In the genomic region with DNA sequence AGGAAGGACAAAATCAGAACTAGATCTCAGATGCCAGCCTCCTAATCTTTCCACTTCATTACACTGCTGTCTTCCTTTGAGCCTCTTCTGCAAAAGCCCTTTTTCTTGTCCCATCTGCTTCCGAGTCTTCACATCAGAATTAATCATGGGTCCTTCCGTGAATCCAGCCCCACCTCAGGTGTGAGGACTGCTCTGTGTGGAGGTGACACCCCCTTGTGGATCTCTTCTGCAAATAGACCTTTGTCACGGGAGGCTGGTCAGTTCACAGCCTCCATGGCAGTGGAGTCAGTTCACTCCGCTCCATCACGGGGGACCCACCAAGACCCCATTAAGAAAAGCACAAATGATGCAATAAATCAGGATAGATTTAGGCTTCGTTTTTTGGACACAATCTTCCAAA, we compare ENCODE assay signal across 8 cellular contexts.
DNase-seq lines count a peak whose midpoint lies in the region; ATAC-seq, FAIRE-seq and TF ChIP-seq lines count a peak whose summit lies in the region.

No MANE protein-coding gene starts in this region.

- H3K4me3 ChIP-seq in endothelial cell of umbilical vein (replicated peaks in 1 of 3; ENCODE audit: insufficient read depth in 1 of 3, low read depth in 1 of 3, low read length in 3 of 3) (no peak overlapping the region), pancreas (no peak overlapping the region)

- intact Hi-C loops in endothelial cell of umbilical vein (cut with micrococcal nuclease), result loop anchor here (1.0 kb wide), 1 partner anchor 586 kb away; no protein-coding TSS in a partner anchor
- intact Hi-C loops in pancreas (cut with DNase I), result no loop called here
- intact Hi-C loops in sciatic nerve (cut with DNase I), result no loop called here

- CTCF ChIA-PET in endothelial cell of umbilical vein (lab: Charles Lee), result interaction anchor here (0.6 to 1.8 kb wide), 8 partner anchors 18 to 804 kb away, joined by 3 to 17 read pairs (median 3); no protein-coding TSS in a partner anchor

- H3K79me2 ChIP-seq in endothelial cell of umbilical vein (ENCODE audit: control insufficient read depth, insufficient read depth, low read length), result no peaks in the 10 kb centered on the region

- H3K9me1 ChIP-seq in endothelial cell of umbilical vein (replicated peaks; ENCODE audit: control insufficient read depth, extremely low read depth, insufficient read depth, low read length), result no peaks in the 10 kb centered on the region

- dilution Hi-C loops in endothelial cell of umbilical vein (cut with MboI; ENCODE audit: extremely low pct_ligation_motif_present, low sequenced_read_pairs), result no loop called here

- H3K4me1 ChIP-seq in endothelial cell of umbilical vein (ENCODE audit: control insufficient read depth, extremely low read depth, insufficient read depth, low read length) (no peaks in the 10 kb centered on the region), pancreas (no peaks in the 10 kb centered on the region)

- POLR2A ChIA-PET in endothelial cell of umbilical vein (lab: Charles Lee), result no interaction called here

- no peak overlapping the region for H3K27ac ChIP-seq in endothelial cell of umbilical vein (ENCODE audit: insufficient read depth, low read depth, low read length)
- no peak overlapping the region for H3K27ac ChIP-seq in pancreas

- no peak overlapping the region for H3K9ac ChIP-seq in endothelial cell of umbilical vein (replicated peaks; ENCODE audit: extremely low read depth, insufficient read depth, low read length)

- H3K27me3 ChIP-seq in endothelial cell of umbilical vein (ENCODE audit: control insufficient read depth in 2 of 2, insufficient read depth in 2 of 2, low read length in 2 of 2) (no peaks in the 10 kb centered on the region), pancreas (no peaks in the 10 kb centered on the region)

- TF ChIP-seq CTCF in endothelial cell of umbilical vein (IDR thresholded peaks at IDR 0.05; ENCODE audit: extremely low read depth in 1 of 2, insufficient read depth in 1 of 2, low read depth in 1 of 2, low read length in 2 of 2) (peak in 1 of 2 donors; percentile 28), pancreas (IDR thresholded peaks at IDR 0.05) (no peak)

- H4K20me1 ChIP-seq in endothelial cell of umbilical vein (replicated peaks; ENCODE audit: control insufficient read depth, extremely low read depth, insufficient read depth, low read length), result no peaks in the 10 kb centered on the region

- DNase-seq in NCI-H146 (lab: John Stamatoyannopoulos, UW), result peak; percentile 21
- DNase-seq in NCI-H146 treated with DMSO at 0.1 percent for 48 hours (lab: John Stamatoyannopoulos, UW; ENCODE audit: unreplicated experiment), result no peak
- peak; percentile 51 for DNase-seq in M059J (ENCODE audit: low read depth)
- peak; percentile 24 for DNase-seq in endothelial cell of umbilical vein (ENCODE audit: low read depth, low spot score)
- peak in 3 of 6 donors; percentile 5 to 15 (median 15) for DNase-seq in pancreas
- no peak for DNase-seq in sciatic nerve (ENCODE audit: low spot score)
- DNase-seq in activated CD4-positive, alpha-beta T cell treated with anti-CD3 and anti-CD28 coated beads for 1 hour, result no peak

- no peak for TF ChIP-seq POLR2A in endothelial cell of umbilical vein (IDR thresholded peaks at IDR 0.05; ENCODE audit: low read depth, low read length)

- no peaks in the 10 kb centered on the region for H3K9me3 ChIP-seq in endothelial cell of umbilical vein (replicated peaks; ENCODE audit: control insufficient read depth, insufficient read depth, low read length)
- no peaks in the 10 kb centered on the region for H3K9me3 ChIP-seq in pancreas

- 49 to 65% methylated on average over 6 of the region's 6 CpGs for WGBS in pancreas, 2 donors

- no peak overlapping the region for H2AFZ ChIP-seq in endothelial cell of umbilical vein (ENCODE audit: low read depth, low read length)

- ATAC-seq in pancreas (peak; percentile 53 to 75 (median 70)), sciatic nerve (no peak), GM19463 (IDR thresholded peaks at IDR 0.05; ENCODE audit: unreplicated experiment) (no peak)

- H3K4me2 ChIP-seq in endothelial cell of umbilical vein (ENCODE audit: insufficient read depth, low read length), result no peak overlapping the region

- FAIRE-seq in endothelial cell of umbilical vein (lab: Jason Lieb, UNC), result no peak
- FAIRE-seq in pancreas (lab: Jason Lieb, UNC), result no peak

- BruUV-seq in endothelial cell of umbilical vein (replicated peaks; lab: Mats Ljungman, UMichigan), result no TSS peak

- H3K36me3 ChIP-seq in endothelial cell of umbilical vein (ENCODE audit: control insufficient read depth in 2 of 2, extremely low read depth in 1 of 2, insufficient read depth in 2 of 2, low read length in 2 of 2) (no peaks in the 10 kb centered on the region), pancreas (no peaks in the 10 kb centered on the region)

TF ChIP-seq in endothelial cell of umbilical vein, 7 proteins besides CTCF, POLR2A, EP300 and RAD21:
- TF ChIP-seq EZH2 (IDR thresholded peaks at IDR 0.05; ENCODE audit: borderline replicate concordance, low read depth, low read length, severe bottlenecking) (no peak), MAX (IDR thresholded peaks at IDR 0.05; ENCODE audit: insufficient read depth, insufficient read length) (no peak), JUN (IDR thresholded peaks at IDR 0.05; ENCODE audit: borderline replicate concordance, insufficient read depth, insufficient read length, low read depth) (no peak), FOS (IDR thresholded peaks at IDR 0.05; ENCODE audit: borderline replicate concordance, insufficient read depth, low read length) (no peak), GATA2 (IDR thresholded peaks at IDR 0.05; ENCODE audit: insufficient read depth, insufficient read length, low read depth, low read length) (no peak), MYC (IDR thresholded peaks at IDR 0.05; ENCODE audit: low read depth, low read length) (no peak), POLR2AphosphoS5 (IDR thresholded peaks at IDR 0.05; ENCODE audit: insufficient read depth, low read depth, low read length) (no peak)
TF ChIP-seq in endothelial cell of umbilical vein: peak in this region for 0.

Comparison
In these comparisons a context has a peak if more than half of its experiments do, and no peak if none do; other contexts are left out.
1. DNase-seq: peak in NCI-H146 (single experiment), M059J (single experiment) and endothelial cell of umbilical vein (single experiment); none in NCI-H146 treated with DMSO at 0.1 percent for 48 hours (single experiment), sciatic nerve (single experiment) and activated CD4-positive, alpha-beta T cell treated with anti-CD3 and anti-CD28 coated beads for 1 hour (single experiment).
2. ATAC-seq: peak in pancreas (4 of 4); none in sciatic nerve (single experiment) and GM19463 (single experiment).